In genomic region chr5:14264605-14265316, GRCh38 we compare ENCODE assay signal across 1 cellular context.
TF ChIP-seq lines count a peak whose summit lies in the region.

No MANE protein-coding gene starts in this region.

TF ChIP-seq in HEK293, 187 proteins besides CTCF, POLR2A, EP300 and RAD21 (continued from another document and continues in another):
- TF ChIP-seq ZNF211 (tag by site-specific recombination; IDR thresholded peaks at IDR 0.05; ENCODE audit: low read depth) (no peak), ZNF202 (tag by site-specific recombination; IDR thresholded peaks at IDR 0.05; ENCODE audit: borderline replicate concordance) (no peak), ZBTB1 (tag by site-specific recombination; IDR thresholded peaks at IDR 0.05) (peak; percentile 68; the same call in 1 of the 2 replicates), PRDM1 (tag by site-specific recombination; IDR thresholded peaks at IDR 0.05) (peak; percentile 59; the same call in 1 of the 2 replicates), ZNF302 (tag by site-specific recombination; IDR thresholded peaks at IDR 0.05; ENCODE audit: low read depth) (no peak), HIC1 (tag by site-specific recombination; IDR thresholded peaks at IDR 0.05) (0 out of 2 replicates have a peak, but pooled peaks have one; percentile 49), KLF8 (tag by site-specific recombination; IDR thresholded peaks at IDR 0.05) (peak; percentile 76), ZBTB44 (tag by site-specific recombination; IDR thresholded peaks at IDR 0.05) (peak; percentile 82), ZNF138 (tag by site-specific recombination; IDR thresholded peaks at IDR 0.05; ENCODE audit: borderline replicate concordance) (no peak), GLI2 (tag by site-specific recombination; IDR thresholded peaks at IDR 0.05; ENCODE audit: borderline replicate concordance, low read depth) (peak; percentile 2; the same call in 1 of the 2 replicates), ZNF266 (tag by site-specific recombination; IDR thresholded peaks at IDR 0.05; ENCODE audit: low read depth) (no peak), ZNF521 (tag by site-specific recombination; IDR thresholded peaks at IDR 0.05) (no peak), YY2 (tag by site-specific recombination; IDR thresholded peaks at IDR 0.05) (no peak), ZNF558 (tag by site-specific recombination; IDR thresholded peaks at IDR 0.05) (no peak; the same call in 1 of the 2 replicates), ZFP69B (tag by site-specific recombination; IDR thresholded peaks at IDR 0.05) (peak; percentile 55; the same call in 1 of the 2 replicates), ZNF600 (tag by site-specific recombination; IDR thresholded peaks at IDR 0.05) (peak; percentile 39; the same call in 1 of the 2 replicates), ELK4 (IDR thresholded peaks at IDR 0.05; ENCODE audit: borderline replicate concordance, low read depth, low read length) (no peak), EGR2 (tag by site-specific recombination; IDR thresholded peaks at IDR 0.05; ENCODE audit: low read depth) (peak; percentile 72; the same call in 1 of the 2 replicates), ZNF426 (tag by site-specific recombination; IDR thresholded peaks at IDR 0.05) (no peak), SP3 (tag by site-specific recombination; IDR thresholded peaks at IDR 0.05) (peak; percentile 52), SETDB1 (IDR thresholded peaks at IDR 0.05; ENCODE audit: insufficient read length, low read length) (no peak), ZBTB17 (tag by site-specific recombination; IDR thresholded peaks at IDR 0.05) (peak; percentile 91), ZNF837 (tag by site-specific recombination; IDR thresholded peaks at IDR 0.05) (no peak), ZNF561 (tag by site-specific recombination; IDR thresholded peaks at IDR 0.05; ENCODE audit: borderline replicate concordance) (peak; percentile 95), ZSCAN23 (tag by site-specific recombination; IDR thresholded peaks at IDR 0.05) (0 out of 2 replicates have a peak, but pooled peaks have one; percentile 62), ZNF660 (tag by site-specific recombination; IDR thresholded peaks at IDR 0.05) (peak; percentile 73), KLF17 (tag by site-specific recombination; IDR thresholded peaks at IDR 0.05) (peak; percentile 97), ZNF248 (tag by site-specific recombination; IDR thresholded peaks at IDR 0.05) (no peak), ZNF501 (tag by site-specific recombination; IDR thresholded peaks at IDR 0.05) (peak; percentile 37; the same call in 1 of the 2 replicates), ZNF449 (tag by site-specific recombination; IDR thresholded peaks at IDR 0.05) (peak; percentile 53; the same call in 1 of the 2 replicates), OSR2 (tag by site-specific recombination; IDR thresholded peaks at IDR 0.05) (peak; percentile 75; the same call in 1 of the 2 replicates), ZFHX2 (tag by site-specific recombination; conservative IDR thresholded peaks at IDR 0.05) (peak; percentile 81), HOXC10 (CRISPR knock-in tag; IDR thresholded peaks at IDR 0.05) (peak; percentile 94; the same call in 1 of the 2 replicates), KLF10 (tag by site-specific recombination; IDR thresholded peaks at IDR 0.05) (peak; percentile 86), ZBTB10 (tag by site-specific recombination; IDR thresholded peaks at IDR 0.05) (no peak; the same call in 1 of the 2 replicates), ZNF610 (tag by site-specific recombination; IDR thresholded peaks at IDR 0.05; ENCODE audit: borderline replicate concordance) (peak; percentile 98), ZNF654 (tag by site-specific recombination; IDR thresholded peaks at IDR 0.05; ENCODE audit: low read depth) (peak; percentile 21; the same call in 1 of the 2 replicates), ZNF791 (tag by site-specific recombination; IDR thresholded peaks at IDR 0.05) (no peak), ZXDB (tag by site-specific recombination; IDR thresholded peaks at IDR 0.05) (peak; percentile 86; the same call in 1 of the 2 replicates)
- TF ChIP-seq, protein P1, sequence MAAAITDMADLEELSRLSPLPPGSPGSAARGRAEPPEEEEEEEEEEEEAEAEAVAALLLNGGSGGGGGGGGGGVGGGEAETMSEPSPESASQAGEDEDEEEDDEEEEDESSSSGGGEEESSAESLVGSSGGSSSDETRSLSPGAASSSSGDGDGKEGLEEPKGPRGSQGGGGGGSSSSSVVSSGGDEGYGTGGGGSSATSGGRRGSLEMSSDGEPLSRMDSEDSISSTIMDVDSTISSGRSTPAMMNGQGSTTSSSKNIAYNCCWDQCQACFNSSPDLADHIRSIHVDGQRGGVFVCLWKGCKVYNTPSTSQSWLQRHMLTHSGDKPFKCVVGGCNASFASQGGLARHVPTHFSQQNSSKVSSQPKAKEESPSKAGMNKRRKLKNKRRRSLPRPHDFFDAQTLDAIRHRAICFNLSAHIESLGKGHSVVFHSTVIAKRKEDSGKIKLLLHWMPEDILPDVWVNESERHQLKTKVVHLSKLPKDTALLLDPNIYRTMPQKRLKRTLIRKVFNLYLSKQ (tag by site-specific recombination; IDR thresholded peaks at IDR 0.05; ENCODE audit: borderline replicate concordance) = no peak
- TF ChIP-seq, protein P2, sequence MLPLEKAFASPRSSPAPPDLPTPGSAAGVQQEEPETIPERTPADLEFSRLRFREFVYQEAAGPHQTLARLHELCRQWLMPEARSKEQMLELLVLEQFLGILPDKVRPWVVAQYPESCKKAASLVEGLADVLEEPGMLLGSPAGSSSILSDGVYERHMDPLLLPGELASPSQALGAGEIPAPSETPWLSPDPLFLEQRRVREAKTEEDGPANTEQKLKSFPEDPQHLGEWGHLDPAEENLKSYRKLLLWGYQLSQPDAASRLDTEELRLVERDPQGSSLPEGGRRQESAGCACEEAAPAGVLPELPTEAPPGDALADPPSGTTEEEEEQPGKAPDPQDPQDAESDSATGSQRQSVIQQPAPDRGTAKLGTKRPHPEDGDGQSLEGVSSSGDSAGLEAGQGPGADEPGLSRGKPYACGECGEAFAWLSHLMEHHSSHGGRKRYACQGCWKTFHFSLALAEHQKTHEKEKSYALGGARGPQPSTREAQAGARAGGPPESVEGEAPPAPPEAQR (tag by site-specific recombination; IDR thresholded peaks at IDR 0.05) = 0 out of 2 replicates have a peak, but pooled peaks have one; percentile 29
- TF ChIP-seq, protein P3, sequence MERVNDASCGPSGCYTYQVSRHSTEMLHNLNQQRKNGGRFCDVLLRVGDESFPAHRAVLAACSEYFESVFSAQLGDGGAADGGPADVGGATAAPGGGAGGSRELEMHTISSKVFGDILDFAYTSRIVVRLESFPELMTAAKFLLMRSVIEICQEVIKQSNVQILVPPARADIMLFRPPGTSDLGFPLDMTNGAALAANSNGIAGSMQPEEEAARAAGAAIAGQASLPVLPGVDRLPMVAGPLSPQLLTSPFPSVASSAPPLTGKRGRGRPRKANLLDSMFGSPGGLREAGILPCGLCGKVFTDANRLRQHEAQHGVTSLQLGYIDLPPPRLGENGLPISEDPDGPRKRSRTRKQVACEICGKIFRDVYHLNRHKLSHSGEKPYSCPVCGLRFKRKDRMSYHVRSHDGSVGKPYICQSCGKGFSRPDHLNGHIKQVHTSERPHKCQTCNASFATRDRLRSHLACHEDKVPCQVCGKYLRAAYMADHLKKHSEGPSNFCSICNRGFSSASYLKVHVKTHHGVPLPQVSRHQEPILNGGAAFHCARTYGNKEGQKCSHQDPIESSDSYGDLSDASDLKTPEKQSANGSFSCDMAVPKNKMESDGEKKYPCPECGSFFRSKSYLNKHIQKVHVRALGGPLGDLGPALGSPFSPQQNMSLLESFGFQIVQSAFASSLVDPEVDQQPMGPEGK (tag by site-specific recombination; IDR thresholded peaks at IDR 0.05) = peak; percentile 51; the same call in 1 of the 2 replicates
- TF ChIP-seq, protein P4, sequence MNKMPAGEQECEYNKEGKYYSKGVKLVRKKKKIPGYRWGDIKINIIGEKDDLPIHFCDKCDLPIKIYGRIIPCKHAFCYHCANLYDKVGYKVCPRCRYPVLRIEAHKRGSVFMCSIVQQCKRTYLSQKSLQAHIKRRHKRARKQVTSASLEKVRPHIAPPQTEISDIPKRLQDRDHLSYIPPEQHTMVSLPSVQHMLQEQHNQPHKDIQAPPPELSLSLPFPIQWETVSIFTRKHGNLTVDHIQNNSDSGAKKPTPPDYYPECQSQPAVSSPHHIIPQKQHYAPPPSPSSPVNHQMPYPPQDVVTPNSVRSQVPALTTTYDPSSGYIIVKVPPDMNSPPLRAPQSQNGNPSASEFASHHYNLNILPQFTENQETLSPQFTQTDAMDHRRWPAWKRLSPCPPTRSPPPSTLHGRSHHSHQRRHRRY (tag by site-specific recombination; IDR thresholded peaks at IDR 0.05) = no peak
- TF ChIP-seq, protein P5, sequence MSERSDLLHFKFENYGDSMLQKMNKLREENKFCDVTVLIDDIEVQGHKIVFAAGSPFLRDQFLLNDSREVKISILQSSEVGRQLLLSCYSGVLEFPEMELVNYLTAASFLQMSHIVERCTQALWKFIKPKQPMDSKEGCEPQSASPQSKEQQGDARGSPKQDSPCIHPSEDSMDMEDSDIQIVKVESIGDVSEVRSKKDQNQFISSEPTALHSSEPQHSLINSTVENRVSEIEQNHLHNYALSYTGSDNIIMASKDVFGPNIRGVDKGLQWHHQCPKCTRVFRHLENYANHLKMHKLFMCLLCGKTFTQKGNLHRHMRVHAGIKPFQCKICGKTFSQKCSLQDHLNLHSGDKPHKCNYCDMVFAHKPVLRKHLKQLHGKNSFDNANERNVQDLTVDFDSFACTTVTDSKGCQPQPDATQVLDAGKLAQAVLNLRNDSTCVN (tag by site-specific recombination; optimal IDR thresholded peaks at IDR 0.05) = peak; percentile 82
